13 cellular contexts compared by ENCODE assay signal in the genomic region with DNA sequence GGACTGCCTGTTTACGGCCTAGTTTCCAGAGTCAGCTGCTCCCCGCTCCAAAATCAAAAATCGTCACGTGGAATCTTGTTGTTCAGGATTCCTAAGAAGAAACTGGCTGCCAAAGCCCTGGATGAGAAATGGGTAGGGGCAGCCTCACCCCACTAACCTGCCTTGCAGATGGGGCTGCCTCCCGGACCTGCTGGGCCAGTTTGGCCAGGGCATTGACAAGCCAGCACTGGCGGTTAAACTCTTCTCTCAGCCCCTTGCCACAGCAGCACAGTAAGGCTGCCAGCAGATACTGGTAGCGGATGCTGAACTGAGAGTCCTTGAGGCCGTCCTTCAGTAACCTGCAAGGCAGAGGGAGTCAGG. TPM values are rescaled to one million over a fixed set of nuclear protein-coding genes. Genes with fewer than 3 reads are reported as not detected.
DNase-seq lines count a peak whose midpoint lies in the region; ATAC-seq and TF ChIP-seq lines count a peak whose summit lies in the region.
"Had no signal": no experiment of that assay in that cellular context is flagged by ENCODE, and none has a peak within 500 bp of the region (broad histone marks: within the 10 kb centered on the region; RNA-seq: fewer than 3 reads in every experiment).

No MANE protein-coding gene starts in this region.

- H3K27me3 ChIP-seq in right cardiac atrium (ENCODE audit: control insufficient read depth, insufficient read depth) (no peaks in the 10 kb centered on the region), vagina (no peaks in the 10 kb centered on the region)

- peak overlapping the region; percentile 50 for H3K27ac ChIP-seq in right cardiac atrium (ENCODE audit: low read length)
- peak overlapping the region; percentile 79 for H3K27ac ChIP-seq in vagina
- H3K27ac ChIP-seq: GM23248 had no signal

- peaks cover 0 to 22% of the 10 kb centered on the region in 2 donors for H3K36me3 ChIP-seq in vagina

- no peaks in the 10 kb centered on the region for H3K9me3 ChIP-seq in right cardiac atrium (ENCODE audit: control insufficient read depth, low read length)
- H3K9me3 ChIP-seq in vagina: no peaks in the 10 kb centered on the region

- peak in 1 of 2 donors; percentile 3 for ATAC-seq in right cardiac atrium
- ATAC-seq in esophagus mucosa: peak; percentile 90
- ATAC-seq in sciatic nerve: peak; percentile 7
- no peak for ATAC-seq in GM18867 (IDR thresholded peaks at IDR 0.05; ENCODE audit: unreplicated experiment)
- ATAC-seq in GM18858 (IDR thresholded peaks at IDR 0.05; ENCODE audit: unreplicated experiment): no peak

- H3K4me1 ChIP-seq in right cardiac atrium (ENCODE audit: control insufficient read depth, insufficient read depth, low read length) (peaks cover 12% of the 10 kb centered on the region), vagina (peaks cover 64% of the 10 kb centered on the region)

- H3K4me3 ChIP-seq in right cardiac atrium (ENCODE audit: low read length) (no peak overlapping the region), vagina (no peak overlapping the region)
- H3K4me3 ChIP-seq: GM23248 had no signal

- TF ChIP-seq CTCF in vagina (IDR thresholded peaks at IDR 0.05): no peak

- no peak for TF ChIP-seq POLR2A in vagina (IDR thresholded peaks at IDR 0.05)

- intact Hi-C loops in right cardiac atrium (cut with DNase I): no loop called here
- intact Hi-C loops in cardiac septum (cut with DNase I): no loop called here
- intact Hi-C loops in sciatic nerve (cut with DNase I): no loop called here
- intact Hi-C loops in vagina (cut with DNase I): no loop called here

- WGBS in right cardiac atrium: 65% methylated on average over 8 of the region's 8 CpGs

- no peak for DNase-seq in right cardiac atrium
- DNase-seq in cardiac septum (ENCODE audit: low spot score): no peak
- no peak for DNase-seq in sciatic nerve (ENCODE audit: low spot score)
- no peak for DNase-seq in vagina (ENCODE audit: extremely low spot score in 2 of 2)
- DNase-seq in activated CD4-positive, CD25-positive, alpha-beta regulatory T cell (lab: John Stamatoyannopoulos, UW): no peak
- DNase-seq: activated CD8-positive, alpha-beta T cell treated with anti-CD3 and anti-CD28 coated beads for 36 hours; DMS79 treated with DMSO at 0.1 percent for 48 hours; GM23248; naive B cell; NCI-H2107 had no signal

RNA-seq across cellular contexts. Expression of gene PPP1R15B, which starts 31.6 kb away (rescaled TPM):
- 10 to 100 TPM; 20.0 to 36.3 (median 23.9) TPM for total RNA-seq in right cardiac atrium
- 14.2 TPM for polyA plus RNA-seq in right cardiac atrium
- total RNA-seq in cardiac septum: 21.2 TPM
- 27.5 TPM for total RNA-seq in esophagus mucosa
- 38.7 TPM for total RNA-seq in sciatic nerve
- 42.0 TPM for total RNA-seq in vagina

RNA-seq across cellular contexts. Expression of gene PIK3C2B, which starts 51.4 kb away (rescaled TPM):
- total RNA-seq in right cardiac atrium: 10 to 100 TPM; 24.9 to 32.7 (median 29.0) TPM
- 13.3 TPM for polyA plus RNA-seq in right cardiac atrium
- 28.8 TPM for total RNA-seq in cardiac septum
- 23.7 TPM for total RNA-seq in esophagus mucosa
- total RNA-seq in sciatic nerve: 52.2 TPM
- total RNA-seq in vagina: 52.1 TPM

Comparison
In these comparisons a context has a peak if more than half of its experiments do, and no peak if none do; other contexts are left out.
1. ATAC-seq: peak in esophagus mucosa (single experiment) and sciatic nerve (single experiment); none in GM18867 (single experiment) and GM18858 (single experiment).